9 cellular contexts compared by ENCODE assay signal in the genomic region with DNA sequence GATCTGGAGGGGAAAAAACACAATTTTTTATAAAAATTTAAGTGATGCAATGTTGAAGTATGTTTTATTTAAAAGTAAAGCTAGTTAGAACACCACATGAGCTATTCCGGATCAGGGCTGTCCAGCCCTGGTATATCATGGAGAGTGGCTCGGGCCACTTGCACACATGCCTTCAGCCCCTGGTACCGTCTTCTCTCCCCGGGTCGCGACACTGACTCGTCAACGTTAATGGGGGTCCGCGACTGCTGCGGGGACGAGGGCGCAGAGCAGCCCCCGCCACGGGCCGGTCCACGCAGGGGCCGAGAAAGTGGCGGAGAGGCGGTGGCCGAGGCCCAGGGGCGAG.
A peak's percentile ranks its signal among the peaks of the same experiment; 100 is the strongest.
DNase-seq lines count a peak whose midpoint lies in the region; ATAC-seq and TF ChIP-seq lines count a peak whose summit lies in the region.
"Had no signal": no experiment of that assay in that cellular context is flagged by ENCODE, and none has a peak within 500 bp of the region (broad histone marks: within the 10 kb centered on the region; RNA-seq: fewer than 3 reads in every experiment).

No MANE protein-coding gene starts in this region.

- DNase-seq in DMS53 (lab: John Stamatoyannopoulos, UW) (peak; percentile 35), DMS53 treated with DMSO at 0.1 percent for 48 hours (lab: John Stamatoyannopoulos, UW; ENCODE audit: unreplicated experiment) (no peak), mammary epithelial cell (no peak), AG08395 (ENCODE audit: low spot score) (no peak)

- ATAC-seq in GM19467 (IDR thresholded peaks at IDR 0.05; ENCODE audit: unreplicated experiment) (no peak), HG03196 (IDR thresholded peaks at IDR 0.05; ENCODE audit: unreplicated experiment) (no peak)

- H3K36me3 ChIP-seq in mammary epithelial cell (ENCODE audit: insufficient read depth, low read length) (no peaks in the 10 kb centered on the region), subcutaneous abdominal adipose tissue (ENCODE audit: control insufficient read depth in 5 of 5, insufficient read depth in 5 of 5, low read length in 5 of 5) (no peaks in the 10 kb centered on the region)

- H3K27ac ChIP-seq in mammary epithelial cell (ENCODE audit: insufficient read depth, low read depth, low read length) (no peak overlapping the region), layer of hippocampus (ENCODE audit: low read depth, low read length) (peak overlapping the region; percentile 46), subcutaneous abdominal adipose tissue (ENCODE audit: low read depth, low read length) (peak overlapping the region; percentile 81)
- H3K27ac ChIP-seq: 22Rv1 had no signal

- dilution Hi-C loops in mammary epithelial cell (cut with HindIII; ENCODE audit: low sequenced_read_pairs) = no loop called here

- peak overlapping the region; percentile 97 for H3K4me2 ChIP-seq in mammary epithelial cell (ENCODE audit: insufficient read depth, low read depth, low read length)

- H4K20me1 ChIP-seq in mammary epithelial cell (ENCODE audit: insufficient read depth, low read length) = no peaks in the 10 kb centered on the region

- no peak overlapping the region for H3K9ac ChIP-seq in mammary epithelial cell (ENCODE audit: insufficient read depth, low read length)
- H3K9ac ChIP-seq in subcutaneous abdominal adipose tissue (ENCODE audit: low read length in 5 of 5) = peak overlapping the region in 4 of 5 donors; percentile 44 to 80 (median 68)

- CTCF ChIA-PET in mammary epithelial cell (lab: Charles Lee; ENCODE audit: low non-redundant PET) = no interaction called here

- BruUV-seq in mammary epithelial cell (replicated peaks; lab: Mats Ljungman, UMichigan) = no TSS peak

- H3K4me1 ChIP-seq in mammary epithelial cell (ENCODE audit: insufficient read depth, low read length) (peaks cover 17% of the 10 kb centered on the region), subcutaneous abdominal adipose tissue (ENCODE audit: control insufficient read depth in 5 of 5, insufficient read depth in 5 of 5, low read length in 5 of 5) (peaks cover 0 to 27% (median 19%) of the 10 kb centered on the region in 5 donors)

- H3K4me3 ChIP-seq in mammary epithelial cell (replicated peaks in 1 of 3; ENCODE audit: insufficient read depth in 1 of 3, low read depth in 2 of 3, low read length in 3 of 3) (peak overlapping the region; percentile 63 to 96 (median 88)), subcutaneous abdominal adipose tissue (ENCODE audit: low read depth in 1 of 5, low read length in 5 of 5) (peak overlapping the region; percentile 38 to 77 (median 69))

- H3K79me2 ChIP-seq in mammary epithelial cell (ENCODE audit: insufficient read depth, low read length) = peaks cover 27% of the 10 kb centered on the region

- 71% methylated on average over 1 of the region's 22 CpGs for WGBS in mammary epithelial cell (ENCODE audit: low coverage, missing lambda C conversion rate)

- in situ Hi-C loops in mammary epithelial cell (cut with MboI; ENCODE audit: low sequenced_read_pairs in 2 of 2) = no loop called here

- H3K27me3 ChIP-seq in mammary epithelial cell (ENCODE audit: insufficient read depth, low read length) (no peaks in the 10 kb centered on the region), layer of hippocampus (ENCODE audit: control insufficient read depth, insufficient read depth, low read length) (no peaks in the 10 kb centered on the region), subcutaneous abdominal adipose tissue (ENCODE audit: control insufficient read depth in 5 of 5, insufficient read depth in 4 of 5, low read length in 5 of 5) (peaks cover 0 to 13% (median 0%) of the 10 kb centered on the region in 5 donors)

- peak overlapping the region; percentile 91 for H2AFZ ChIP-seq in mammary epithelial cell (ENCODE audit: low read depth, low read length)

- intact Hi-C loops in mammary epithelial cell (cut with micrococcal nuclease) = loop anchor here (2.0 to 10.0 kb wide), 2 partner anchors 141 to 203 kb away; a partner anchor contains a TSS

- TF ChIP-seq CTCF in mammary epithelial cell (conservative IDR thresholded peaks at IDR 0.05 in 1 of 2, IDR thresholded peaks at IDR 0.05 in 1 of 2; ENCODE audit: extremely low read depth in 1 of 2, insufficient read depth in 1 of 2, low read depth in 1 of 2, low read length in 2 of 2) = no peak

- no peaks in the 10 kb centered on the region for H3K9me3 ChIP-seq in mammary epithelial cell (replicated peaks; ENCODE audit: insufficient read depth, low read length)
- no peaks in the 10 kb centered on the region for H3K9me3 ChIP-seq in subcutaneous abdominal adipose tissue (ENCODE audit: control insufficient read depth in 5 of 5, low read length in 5 of 5)
